ENCODE assay signal across 8 cellular contexts in the genomic region with DNA sequence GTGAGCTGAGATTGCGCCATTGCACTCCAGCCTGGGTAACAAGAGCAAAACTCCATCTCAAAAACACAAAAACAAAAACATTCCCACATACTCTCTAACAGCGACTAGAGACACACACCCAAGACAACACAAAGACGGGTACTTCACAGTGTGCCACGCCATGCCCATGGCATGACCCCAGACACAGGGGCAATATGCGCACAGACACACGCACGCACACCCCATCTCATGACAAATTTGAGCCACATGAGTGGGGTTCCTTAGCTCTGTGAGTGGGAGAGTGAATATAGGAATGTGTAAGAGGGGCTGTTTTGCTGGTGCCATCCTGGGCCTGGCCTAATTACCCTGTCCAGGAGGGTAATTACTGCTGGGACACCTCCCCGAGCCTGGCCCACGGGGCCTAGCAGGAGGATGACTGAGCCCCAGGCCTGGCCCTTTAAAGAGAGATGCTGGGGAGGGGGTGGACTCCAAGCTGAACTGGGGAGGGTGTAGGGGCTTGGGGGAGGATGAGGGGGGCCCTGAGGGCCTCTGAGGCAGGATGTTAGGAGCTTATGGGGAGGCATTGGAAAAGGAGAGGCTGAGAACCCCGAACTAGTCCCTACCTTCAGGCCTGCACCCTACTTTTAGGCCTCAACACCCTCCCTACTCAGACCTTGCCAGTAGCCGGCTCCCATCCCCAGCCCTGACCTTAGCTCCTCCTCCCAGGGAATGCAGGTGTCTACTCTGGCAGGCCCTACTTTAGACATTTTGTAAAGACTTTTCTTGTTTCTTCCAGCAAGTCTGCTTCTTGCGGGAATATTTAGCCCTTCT. TPM values are rescaled to one million over a fixed set of nuclear protein-coding genes. Genes with fewer than 3 reads are reported as not detected.
DNase-seq lines count a peak whose midpoint lies in the region; ATAC-seq and TF ChIP-seq lines count a peak whose summit lies in the region.

No MANE protein-coding gene starts in this region.

- peaks cover 6% of the 10 kb centered on the region for H3K79me2 ChIP-seq in trophoblast cell (ENCODE audit: control insufficient read depth, insufficient read depth, low read length, poor library complexity)

- H3K14ac ChIP-seq in trophoblast cell (ENCODE audit: low read length), result no peak overlapping the region

- no peak for ATAC-seq in CD8-positive, alpha-beta T cell
- ATAC-seq in T-helper 17 cell, result no peak
- no peak for ATAC-seq in GM18868 (IDR thresholded peaks at IDR 0.05; ENCODE audit: unreplicated experiment)
- ATAC-seq in HG02938 (IDR thresholded peaks at IDR 0.05; ENCODE audit: unreplicated experiment), result no peak
- no peak for ATAC-seq in GM21526 (IDR thresholded peaks at IDR 0.05; ENCODE audit: low FRiP score, unreplicated experiment)

- no peak overlapping the region for H4K8ac ChIP-seq in trophoblast cell (ENCODE audit: low read depth, low read length)

- H4K12ac ChIP-seq in trophoblast cell (ENCODE audit: low read depth, low read length), result no peak overlapping the region

- no peak overlapping the region for H3K18ac ChIP-seq in trophoblast cell (ENCODE audit: low read length)

- H3K27me3 ChIP-seq in CD8-positive, alpha-beta T cell (ENCODE audit: insufficient read depth, low read length), result no peaks in the 10 kb centered on the region
- no peaks in the 10 kb centered on the region for H3K27me3 ChIP-seq in trophoblast cell (ENCODE audit: insufficient read depth, low read length)

- peaks cover 65% of the 10 kb centered on the region for H3K4me1 Mint-ChIP-seq in CD8-positive, alpha-beta T cell (ENCODE audit: low read depth)
- peaks cover 58% of the 10 kb centered on the region for H3K4me1 Mint-ChIP-seq in T-helper 17 cell

- intact Hi-C loops in CD8-positive, alpha-beta T cell (cut with DNase I, micrococcal nuclease), result no loop called here

- POLR2A ChIA-PET in CD8-positive, alpha-beta T cell (lab: Charles Lee), result interaction anchor here (0.8 to 1.7 kb wide), 9 partner anchors 8 to 97 kb away, joined by 3 to 6 read pairs (median 4); partner anchors contain the start of genes EHBP1L1, MALAT1 and ZNRD2

- peak overlapping the region; percentile 30 for H3K27ac ChIP-seq in CD8-positive, alpha-beta T cell (ENCODE audit: low read depth, low read length)
- H3K27ac ChIP-seq in epithelial cell of prostate (peak overlapping the region; percentile 87), trophoblast cell (ENCODE audit: low read depth, low read length) (no peak overlapping the region)

- H3K9me3 Mint-ChIP-seq in CD8-positive, alpha-beta T cell, result no peaks in the 10 kb centered on the region

- TF ChIP-seq CTCF in CD8-positive, alpha-beta T cell (IDR thresholded peaks at IDR 0.05), result no peak

- peak overlapping the region; percentile 59 for H3K4me3 ChIP-seq in CD8-positive, alpha-beta T cell (ENCODE audit: low read depth, low read length)
- no peak overlapping the region for H3K4me3 ChIP-seq in trophoblast cell (ENCODE audit: low read depth, low read length)

- H3K4ac ChIP-seq in trophoblast cell (ENCODE audit: low read depth, low read length), result no peak overlapping the region

- H3K9me3 ChIP-seq in CD8-positive, alpha-beta T cell (ENCODE audit: low read length), result no peaks in the 10 kb centered on the region
- H3K9me3 ChIP-seq in T-helper 17 cell (ENCODE audit: control insufficient read depth, low read length, poor library complexity, severe bottlenecking), result no peaks in the 10 kb centered on the region
- no peaks in the 10 kb centered on the region for H3K9me3 ChIP-seq in trophoblast cell (ENCODE audit: insufficient read depth, low read depth, low read length)

- no peaks in the 10 kb centered on the region for H3K27me3 Mint-ChIP-seq in CD8-positive, alpha-beta T cell (ENCODE audit: low read depth)
- H3K27me3 Mint-ChIP-seq in T-helper 17 cell, result no peaks in the 10 kb centered on the region

- WGBS in trophoblast cell (ENCODE audit: extremely low coverage, insufficient coverage, insufficient read length), result no CpG with 5 or more reads among the region's 12 CpGs

- H3K79me1 ChIP-seq in trophoblast cell (ENCODE audit: low read length), result peaks cover 30% of the 10 kb centered on the region

- H2BK5ac ChIP-seq in trophoblast cell (ENCODE audit: low read depth, low read length, poor library complexity), result no peak overlapping the region

- H2BK120ac ChIP-seq in trophoblast cell (ENCODE audit: insufficient read depth, low read length, poor library complexity), result peak overlapping the region; percentile 4

- no peak for DNase-seq in CD8-positive, alpha-beta T cell
- DNase-seq in T-helper 17 cell (no peak), epithelial cell of prostate (ENCODE audit: low read depth, low spot score) (no peak), trophoblast cell (peak in 1 of 2 donors; percentile 36)
- no peak for DNase-seq in stimulated activated naive CD4-positive, alpha-beta T cell treated with Interleukin-2 at 50 U/mL for 16 hours (lab: John Stamatoyannopoulos, UW)

- H2AK5ac ChIP-seq in trophoblast cell (ENCODE audit: low read length), result no peak overlapping the region

- peaks cover 2% of the 10 kb centered on the region for H3K36me3 ChIP-seq in CD8-positive, alpha-beta T cell (ENCODE audit: insufficient read depth, low read length)
- no peaks in the 10 kb centered on the region for H3K36me3 ChIP-seq in trophoblast cell (ENCODE audit: control insufficient read depth in 1 of 2, insufficient read depth in 2 of 2, low read length in 2 of 2)

- H2BK12ac ChIP-seq in trophoblast cell (ENCODE audit: low read length), result no peak overlapping the region

- peak overlapping the region; percentile 87 for H4K91ac ChIP-seq in trophoblast cell (ENCODE audit: low read depth, low read length)

- no peak overlapping the region for H2AFZ ChIP-seq in trophoblast cell (ENCODE audit: insufficient read depth, low read length, poor library complexity)

- H3K23ac ChIP-seq in trophoblast cell (ENCODE audit: low read length), result no peak overlapping the region

- peak overlapping the region; percentile 62 for H3K4me2 ChIP-seq in trophoblast cell (ENCODE audit: low read length)

- H3K4me1 ChIP-seq in CD8-positive, alpha-beta T cell (ENCODE audit: insufficient read depth, low read length), result peaks cover 75% of the 10 kb centered on the region
- H3K4me1 ChIP-seq in trophoblast cell (ENCODE audit: control insufficient read depth in 1 of 2, insufficient read depth in 2 of 2, low read length in 2 of 2), result peaks cover 40 to 50% of the 10 kb centered on the region in 2 experiments

- peaks cover 14% of the 10 kb centered on the region for H3K36me3 Mint-ChIP-seq in CD8-positive, alpha-beta T cell
- no peaks in the 10 kb centered on the region for H3K36me3 Mint-ChIP-seq in T-helper 17 cell (ENCODE audit: low read depth)

- H3K9ac ChIP-seq in trophoblast cell (ENCODE audit: low read length), result no peak overlapping the region

- H3K27ac Mint-ChIP-seq in CD8-positive, alpha-beta T cell, result peak overlapping the region; percentile 89
- peak overlapping the region; percentile 96 for H3K27ac Mint-ChIP-seq in T-helper 17 cell

- H3K4me3 Mint-ChIP-seq in CD8-positive, alpha-beta T cell, result peak overlapping the region; percentile 89
- H3K4me3 Mint-ChIP-seq in T-helper 17 cell, result peak overlapping the region; percentile 91

- CTCF ChIA-PET in CD8-positive, alpha-beta T cell (lab: Charles Lee), result interaction anchor here (0.6 to 6.3 kb wide), 7 partner anchors 9 to 336 kb away, joined by 3 to 55 read pairs (median 7); no protein-coding TSS in a partner anchor

RNA-seq across cellular contexts. Expression of gene LTBP3, which starts 1.5 kb away (rescaled TPM):
- 100 to 1,000 TPM; 231 to 246 TPM for total RNA-seq in CD8-positive, alpha-beta T cell
- 100 to 1,000 TPM; 123 to 187 TPM for total RNA-seq in T-helper 17 cell
- polyA plus RNA-seq in trophoblast cell (2013), result 36.2 and 40.2 TPM in 2 replicates

RNA-seq across cellular contexts. Expression of gene ZNRD2, which starts 13.6 kb away (rescaled TPM):
- total RNA-seq in CD8-positive, alpha-beta T cell, result 10 to 100 TPM; 35.6 to 41.4 TPM
- total RNA-seq in T-helper 17 cell, result 10 to 100 TPM; 30.3 to 39.0 TPM
- polyA plus RNA-seq in trophoblast cell (2013), result 88.8 and 89.4 TPM in 2 replicates

RNA-seq across cellular contexts. Expression of gene FAM89B, which starts 15.7 kb away (rescaled TPM):
- 10 to 100 TPM; 20.6 to 20.8 TPM for total RNA-seq in CD8-positive, alpha-beta T cell
- total RNA-seq in T-helper 17 cell, result 10 to 100 TPM; 41.2 to 44.4 TPM
- polyA plus RNA-seq in trophoblast cell (2013), result 71.6 and 72.3 TPM in 2 replicates

RNA-seq across cellular contexts. Expression of gene EHBP1L1, which starts 19.2 kb away (rescaled TPM):
- 10 to 100 TPM; 64.7 to 65.1 TPM for total RNA-seq in CD8-positive, alpha-beta T cell
- total RNA-seq in T-helper 17 cell, result 100 to 1,000 TPM; 123 to 152 TPM
- 12.5 and 13.2 TPM in 2 replicates for polyA plus RNA-seq in trophoblast cell (2013)

RNA-seq across cellular contexts. Expression of gene SCYL1, which starts 31.8 kb away (rescaled TPM):
- 10 to 100 TPM; 55.8 to 60.4 TPM for total RNA-seq in CD8-positive, alpha-beta T cell
- 10 to 100 TPM; 56.6 to 61.7 TPM for total RNA-seq in T-helper 17 cell
- 117 and 118 TPM in 2 replicates for polyA plus RNA-seq in trophoblast cell (2013)
